ENCODE assay signal across 8 cellular contexts in the genomic region with DNA sequence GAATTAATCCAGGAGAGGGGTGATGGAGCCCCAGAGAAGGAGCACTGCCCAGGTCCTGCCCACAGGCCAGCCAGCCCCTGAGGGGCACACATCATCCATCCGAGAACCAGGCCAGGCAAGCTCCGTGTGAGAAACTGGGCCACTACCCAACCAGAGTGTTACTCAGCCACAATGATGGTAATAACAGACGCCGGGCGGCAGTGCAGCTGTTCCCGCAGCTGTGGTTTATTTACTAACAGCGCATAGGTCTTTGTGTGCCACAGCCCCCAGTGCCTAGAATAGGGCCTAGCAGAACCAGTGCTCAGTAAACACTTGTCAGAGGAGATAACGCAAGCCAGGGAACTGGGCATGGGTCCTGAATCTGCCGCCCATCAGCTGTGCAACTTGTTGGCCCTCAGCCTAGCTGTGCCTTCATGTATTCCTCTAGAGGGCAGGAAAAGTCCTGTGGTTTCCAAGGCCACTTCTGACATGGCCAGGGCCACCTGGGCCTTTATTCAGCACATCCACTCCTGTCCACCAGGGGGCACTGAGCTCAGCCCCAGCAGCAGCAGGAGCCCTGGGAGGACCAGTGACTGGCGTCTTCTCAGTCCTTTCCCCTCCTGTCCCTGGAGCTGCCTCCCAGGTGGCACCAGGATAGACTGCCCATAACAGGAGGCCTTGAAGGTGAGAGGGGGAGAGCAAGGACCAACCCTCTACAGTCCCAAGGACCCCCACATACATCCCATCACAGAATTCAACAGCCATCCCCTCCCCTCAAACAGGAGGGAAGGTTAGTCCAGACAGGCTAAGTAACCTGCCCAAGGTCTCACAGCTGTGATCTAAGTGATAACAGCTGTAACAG. TPM values are rescaled to one million over a fixed set of nuclear protein-coding genes. Genes with fewer than 3 reads are reported as not detected.
DNase-seq lines count a peak whose midpoint lies in the region; ATAC-seq, FAIRE-seq and TF ChIP-seq lines count a peak whose summit lies in the region.

No MANE protein-coding gene starts in this region.

- H3K4me1 Mint-ChIP-seq in activated CD4-positive, alpha-beta T cell treated with anti-CD3 and anti-CD28 coated beads, Interleukin-2, amount 10 ng/mL, durations not matched to agents 24 days and 14 days = peaks cover 45% of the 10 kb centered on the region

- peak; percentile 51 to 67 for ATAC-seq in A549
- no peak for ATAC-seq in HG02623 (IDR thresholded peaks at IDR 0.05; ENCODE audit: unreplicated experiment)

- no peaks in the 10 kb centered on the region for H3K27me3 Mint-ChIP-seq in activated CD4-positive, alpha-beta T cell treated with anti-CD3 and anti-CD28 coated beads, Interleukin-2, amount 10 ng/mL, durations not matched to agents 24 days and 14 days

- FAIRE-seq in A549 (lab: Jason Lieb, UNC) = no peak

- no peak for TF ChIP-seq POLR2A in A549 (IDR thresholded peaks at IDR 0.05; ENCODE audit: low read length)

- H3K36me3 Mint-ChIP-seq in activated CD4-positive, alpha-beta T cell treated with anti-CD3 and anti-CD28 coated beads, Interleukin-2, amount 10 ng/mL, durations not matched to agents 24 days and 14 days (ENCODE audit: low read depth) = peaks cover 29% of the 10 kb centered on the region

- POLR2A ChIA-PET in A549 (lab: Yijun Ruan, JAX) = interaction anchor here (1.0 kb wide), 1 partner anchor 42 kb away, joined by 4 read pairs; the partner anchor contains the start of gene LMAN2

- peak overlapping the region; percentile 78 for H3K4me3 Mint-ChIP-seq in activated CD4-positive, alpha-beta T cell treated with anti-CD3 and anti-CD28 coated beads, Interleukin-2, amount 10 ng/mL, durations not matched to agents 24 days and 14 days

- peak; percentile 59 to 63 for TF ChIP-seq RAD21 in A549 (conservative IDR thresholded peaks at IDR 0.05 in 1 of 2, IDR thresholded peaks at IDR 0.05 in 1 of 2)

- intact Hi-C loops in activated CD4-positive, alpha-beta T cell treated with anti-CD3 and anti-CD28 coated beads, Interleukin-2, amount 10 ng/mL, durations not matched to agents 24 days and 14 days (cut with micrococcal nuclease) = loop anchor here (2.0 kb wide), 3 partner anchors 145 to 195 kb away; no protein-coding TSS in a partner anchor

- H3K4me2 ChIP-seq in A549 = peak overlapping the region; percentile 99; the same call in 1 of the 3 replicates

- TF ChIP-seq CTCF in A549 (IDR thresholded peaks at IDR 0.05) (peak; percentile 81), GM13977 (IDR thresholded peaks at IDR 0.05; ENCODE audit: extremely low read depth, insufficient read depth, missing control alignments) (peak; percentile 91)

- in situ Hi-C loops in GM13977 (cut with MboI; ENCODE audit: low pct_unique_long_range_greater_than_20kb, low sequenced_read_pairs, unreplicated experiment) = no loop called here

- no peaks in the 10 kb centered on the region for H3K9me3 ChIP-seq in A549

- peaks cover 34% of the 10 kb centered on the region for H3K4me1 ChIP-seq in A549

- DNase-seq in A549 (ENCODE audit: low read depth in 1 of 2, low spot score in 1 of 2) (peak; percentile 78 to 91), GM13977 (ENCODE audit: low spot score) (peak; percentile 79), NCI-H524 (lab: John Stamatoyannopoulos, UW) (peak; percentile 62 to 66), dermis microvascular lymphatic vessel endothelial cell (ENCODE audit: low read depth in 2 of 2) (peak; percentile 45 to 82), midbrain (lab: John Stamatoyannopoulos, UW) (peak; percentile 3)
- peak; percentile 93 for DNase-seq in activated CD4-positive, alpha-beta T cell treated with anti-CD3 and anti-CD28 coated beads, Interleukin-2, amount 10 ng/mL, durations not matched to agents 24 days and 14 days
- peak; percentile 63 for DNase-seq in stimulated activated naive CD4-positive, alpha-beta T cell treated with Interleukin-2 at 50 U/mL for 16 hours (lab: John Stamatoyannopoulos, UW)

- H3K4me3 ChIP-seq in A549 = no peak overlapping the region

- no peak for TF ChIP-seq EP300 in A549 (IDR thresholded peaks at IDR 0.05)

- no peaks in the 10 kb centered on the region for H3K9me3 Mint-ChIP-seq in activated CD4-positive, alpha-beta T cell treated with anti-CD3 and anti-CD28 coated beads, Interleukin-2, amount 10 ng/mL, durations not matched to agents 24 days and 14 days

- peak overlapping the region; percentile 56 for H3K27ac Mint-ChIP-seq in activated CD4-positive, alpha-beta T cell treated with anti-CD3 and anti-CD28 coated beads, Interleukin-2, amount 10 ng/mL, durations not matched to agents 24 days and 14 days

- no peak overlapping the region for H3K27ac ChIP-seq in A549

- WGBS in A549 (ENCODE audit: missing lambda C conversion rate) = 87% methylated on average over 9 of the region's 10 CpGs

- CTCF ChIA-PET in A549 (lab: Yijun Ruan, JAX) = interaction anchor here (0.6 to 6.3 kb wide), 51 partner anchors 8 to 226 kb away, joined by 3 to 55 read pairs (median 5); partner anchors contain the start of genes LMAN2 and SLC34A1

TF ChIP-seq in A549, 52 proteins besides CTCF, POLR2A, EP300 and RAD21:
- TF ChIP-seq SMC3 (IDR thresholded peaks at IDR 0.05) = peak; percentile 63
- TF ChIP-seq, protein P1, sequence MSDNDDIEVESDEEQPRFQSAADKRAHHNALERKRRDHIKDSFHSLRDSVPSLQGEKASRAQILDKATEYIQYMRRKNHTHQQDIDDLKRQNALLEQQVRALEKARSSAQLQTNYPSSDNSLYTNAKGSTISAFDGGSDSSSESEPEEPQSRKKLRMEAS (IDR thresholded peaks at IDR 0.05) = no peak

RNA-seq across cellular contexts. Expression of gene MXD3, which starts 2.1 kb away (rescaled TPM):
- polyA plus RNA-seq in A549 (2011; rRNA removed) = 4.1 and 5.3 TPM in 2 replicates
- polyA plus RNA-seq in A549 (2012; cell fraction: cytosol; rRNA removed) = 23.7 and 28.1 TPM in 2 replicates
- 66.4 and 71.5 TPM in 2 replicates for polyA plus RNA-seq in A549 (2012; cell fraction: nucleus; rRNA removed)
- polyA plus RNA-seq in A549 (2017; fragmentation: RNase III; extraction: RNeasy Plus Mini Kit Qiagen cat#74134 plus additional on column Dnase treatment) = 12.4 to 16.9 TPM (median 15.2 TPM) in 3 replicates
- 2.0 and 2.6 TPM in 2 replicates for polyA minus RNA-seq in A549 (2011; rRNA and poly(A)+ RNA removed)
- total RNA-seq in activated CD4-positive, alpha-beta T cell treated with anti-CD3 and anti-CD28 coated beads, Interleukin-2, amount 10 ng/mL, durations not matched to agents 24 days and 14 days = 9.1 and 11.7 TPM in 2 replicates
- total RNA-seq in dermis microvascular lymphatic vessel endothelial cell = 11.8 and 23.6 TPM in 2 replicates

RNA-seq across cellular contexts. Expression of gene PRELID1, which starts 6.0 kb away (rescaled TPM):
- 218 and 227 TPM in 2 replicates for polyA plus RNA-seq in A549 (2011; rRNA removed)
- polyA plus RNA-seq in A549 (2012; cell fraction: cytosol; rRNA removed) = 555 and 569 TPM in 2 replicates
- 295 and 331 TPM in 2 replicates for polyA plus RNA-seq in A549 (2012; cell fraction: nucleus; rRNA removed)
- 234 to 268 TPM (median 250 TPM) in 3 replicates for polyA plus RNA-seq in A549 (2017; fragmentation: RNase III; extraction: RNeasy Plus Mini Kit Qiagen cat#74134 plus additional on column Dnase treatment)
- 140 and 167 TPM in 2 replicates for polyA minus RNA-seq in A549 (2011; rRNA and poly(A)+ RNA removed)
- 248 and 257 TPM in 2 replicates for total RNA-seq in activated CD4-positive, alpha-beta T cell treated with anti-CD3 and anti-CD28 coated beads, Interleukin-2, amount 10 ng/mL, durations not matched to agents 24 days and 14 days
- 115 and 117 TPM in 2 replicates for total RNA-seq in dermis microvascular lymphatic vessel endothelial cell

RNA-seq across cellular contexts. Expression of gene RAB24, which starts 6.1 kb away (rescaled TPM):
- polyA plus RNA-seq in A549 (2011; rRNA removed) (31.2 and 31.3 TPM in 2 replicates), A549 (2017; fragmentation: RNase III; extraction: RNeasy Plus Mini Kit Qiagen cat#74134 plus additional on column Dnase treatment) (30.0 to 34.5 TPM (median 33.7 TPM) in 3 replicates)
- 67.8 and 69.1 TPM in 2 replicates for polyA plus RNA-seq in A549 (2012; cell fraction: cytosol; rRNA removed)
- polyA plus RNA-seq in A549 (2012; cell fraction: nucleus; rRNA removed) = 136 and 139 TPM in 2 replicates
- polyA minus RNA-seq in A549 (2011; rRNA and poly(A)+ RNA removed) = 10.8 and 12.4 TPM in 2 replicates
- total RNA-seq in activated CD4-positive, alpha-beta T cell treated with anti-CD3 and anti-CD28 coated beads, Interleukin-2, amount 10 ng/mL, durations not matched to agents 24 days and 14 days = 18.3 and 22.2 TPM in 2 replicates
- 8.1 and 15.3 TPM in 2 replicates for total RNA-seq in dermis microvascular lymphatic vessel endothelial cell

RNA-seq across cellular contexts. Expression of gene LMAN2, which starts 41.9 kb away (rescaled TPM):
- 123 and 172 TPM in 2 replicates for polyA plus RNA-seq in A549 (2011; rRNA removed)
- polyA plus RNA-seq in A549 (2012; cell fraction: cytosol; rRNA removed) = 328 and 334 TPM in 2 replicates
- 418 and 431 TPM in 2 replicates for polyA plus RNA-seq in A549 (2012; cell fraction: nucleus; rRNA removed)
- 207 to 222 TPM (median 210 TPM) in 3 replicates for polyA plus RNA-seq in A549 (2017; fragmentation: RNase III; extraction: RNeasy Plus Mini Kit Qiagen cat#74134 plus additional on column Dnase treatment)
- polyA minus RNA-seq in A549 (2011; rRNA and poly(A)+ RNA removed) = 230 and 259 TPM in 2 replicates
- total RNA-seq in activated CD4-positive, alpha-beta T cell treated with anti-CD3 and anti-CD28 coated beads, Interleukin-2, amount 10 ng/mL, durations not matched to agents 24 days and 14 days = 105 and 108 TPM in 2 replicates
- 311 and 354 TPM in 2 replicates for total RNA-seq in dermis microvascular lymphatic vessel endothelial cell

RNA-seq across cellular contexts. Expression of gene RGS14, which starts 48.2 kb away (rescaled TPM):
- polyA plus RNA-seq in A549 (2011; rRNA removed) (3.9 and 5.8 TPM in 2 replicates), A549 (2017; fragmentation: RNase III; extraction: RNeasy Plus Mini Kit Qiagen cat#74134 plus additional on column Dnase treatment) (5.2 to 8.4 TPM (median 6.4 TPM) in 3 replicates)
- polyA plus RNA-seq in A549 (2012; cell fraction: cytosol; rRNA removed) = 13.9 and 18.5 TPM in 2 replicates
- 16.1 and 18.7 TPM in 2 replicates for polyA plus RNA-seq in A549 (2012; cell fraction: nucleus; rRNA removed)
- polyA minus RNA-seq in A549 (2011; rRNA and poly(A)+ RNA removed) = 2.6 and 2.9 TPM in 2 replicates
- total RNA-seq in activated CD4-positive, alpha-beta T cell treated with anti-CD3 and anti-CD28 coated beads, Interleukin-2, amount 10 ng/mL, durations not matched to agents 24 days and 14 days = 45.3 and 49.3 TPM in 2 replicates
- total RNA-seq in dermis microvascular lymphatic vessel endothelial cell = 3.7 and 4.7 TPM in 2 replicates

Comparison
In these comparisons a context has a peak if more than half of its experiments do, and no peak if none do; other contexts are left out.
1. DNase-seq: peak in every context shown above with its lines; median percentile 93 in activated CD4-positive, alpha-beta T cell treated with anti-CD3 and anti-CD28 coated beads, Interleukin-2, amount 10 ng/mL, durations not matched to agents 24 days and 14 days; 84 in A549; 79 in GM13977; 64 in NCI-H524; 64 in dermis microvascular lymphatic vessel endothelial cell; 63 in stimulated activated naive CD4-positive, alpha-beta T cell treated with Interleukin-2 at 50 U/mL for 16 hours; 3 in midbrain.